ENCODE assay signal across 16 cellular contexts in the genomic region with DNA sequence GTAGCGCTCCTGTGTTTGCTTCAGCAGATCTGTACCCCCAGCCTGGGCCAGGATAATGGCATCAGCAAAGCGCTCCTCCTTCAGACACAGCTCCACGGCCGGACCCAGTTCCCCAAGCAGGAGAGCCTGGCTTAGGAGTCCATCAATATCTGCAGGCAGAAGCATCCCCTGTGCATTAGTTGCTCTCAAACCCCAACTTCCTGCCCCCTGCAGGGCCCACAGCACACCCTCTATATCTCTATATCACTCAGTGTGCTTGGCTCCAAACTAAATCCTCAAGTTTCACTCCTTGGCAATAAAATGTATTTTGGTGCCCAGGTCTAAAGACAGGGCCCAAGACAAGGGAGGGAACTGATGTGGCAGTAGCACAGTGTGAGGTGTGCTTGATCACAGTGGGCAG. TPM values are rescaled to one million over a fixed set of nuclear protein-coding genes. Genes with fewer than 3 reads are reported as not detected.
DNase-seq lines count a peak whose midpoint lies in the region; ATAC-seq and TF ChIP-seq lines count a peak whose summit lies in the region.
"Had no signal": no experiment of that assay in that cellular context is flagged by ENCODE, and none has a peak within 500 bp of the region (broad histone marks: within the 10 kb centered on the region; RNA-seq: fewer than 3 reads in every experiment).

No MANE protein-coding gene starts in this region.

- H3K14ac ChIP-seq in trophoblast cell (ENCODE audit: low read length) = no peak overlapping the region

- H3K79me1 ChIP-seq in trophoblast cell (ENCODE audit: low read length) = no peaks in the 10 kb centered on the region

- H3K4me1 Mint-ChIP-seq in activated CD8-positive, alpha-beta T cell treated with anti-CD3 and anti-CD28 coated beads, Interleukin-2, amount 10 ng/mL, durations not matched to agents 7 days and 5 days (ENCODE audit: low read depth) = peaks cover 73% of the 10 kb centered on the region
- H3K4me1 Mint-ChIP-seq in activated CD8-positive, alpha-beta T cell treated with anti-CD3 and anti-CD28 coated beads for 36 hours (ENCODE audit: low read depth) = peaks cover 17% of the 10 kb centered on the region
- H3K4me1 Mint-ChIP-seq in activated naive CD8-positive, alpha-beta T cell treated with anti-CD3 and anti-CD28 coated beads, Interleukin-2, amount 10 ng/mL, durations not matched to agents 7 days and 5 days = peaks cover 68% of the 10 kb centered on the region
- peaks cover 19% of the 10 kb centered on the region for H3K4me1 Mint-ChIP-seq in activated naive CD8-positive, alpha-beta T cell treated with anti-CD3 and anti-CD28 coated beads, Interleukin-2, amount 50 U/mL, for 24 hours
- H3K4me1 Mint-ChIP-seq in T-helper 2 cell treated with Interferon-gamma antibody and Interleukin-4, amounts not matched to agents 5 μg/mL and 100 μg/mL, for 36 hours (ENCODE audit: low read depth) = peaks cover 67% of the 10 kb centered on the region
- peaks cover 0 to 7% (median under 1%) of the 10 kb centered on the region in 4 donors for H3K4me1 Mint-ChIP-seq in CD4-positive, alpha-beta memory T cell

- H3K9ac ChIP-seq in trophoblast cell (ENCODE audit: low read length) = no peak overlapping the region

- ATAC-seq in activated CD8-positive, alpha-beta T cell treated with anti-CD3 and anti-CD28 coated beads, Interleukin-2, amount 10 ng/mL, durations not matched to agents 7 days and 5 days = peak; percentile 66
- no peak for ATAC-seq in activated CD8-positive, alpha-beta T cell treated with anti-CD3 and anti-CD28 coated beads for 36 hours
- peak; percentile 94 for ATAC-seq in activated naive CD8-positive, alpha-beta T cell treated with anti-CD3 and anti-CD28 coated beads, Interleukin-2, amount 10 ng/mL, durations not matched to agents 7 days and 5 days (ENCODE audit: low read depth)
- ATAC-seq in activated naive CD8-positive, alpha-beta T cell treated with anti-CD3 and anti-CD28 coated beads, Interleukin-2, amount 50 U/mL, for 24 hours = no peak
- ATAC-seq: A549 had no signal

- intact Hi-C loops in activated CD8-positive, alpha-beta T cell treated with anti-CD3 and anti-CD28 coated beads for 36 hours (cut with micrococcal nuclease) = no loop called here
- intact Hi-C loops in CD4-positive, alpha-beta memory T cell (cut with micrococcal nuclease) = no loop called here

- H3K36me3 Mint-ChIP-seq in activated CD8-positive, alpha-beta T cell treated with anti-CD3 and anti-CD28 coated beads, Interleukin-2, amount 10 ng/mL, durations not matched to agents 7 days and 5 days (ENCODE audit: low read depth) = peaks cover 91% of the 10 kb centered on the region
- peaks cover 58% of the 10 kb centered on the region for H3K36me3 Mint-ChIP-seq in activated CD8-positive, alpha-beta T cell treated with anti-CD3 and anti-CD28 coated beads for 36 hours (ENCODE audit: low read depth)
- peaks cover 71% of the 10 kb centered on the region for H3K36me3 Mint-ChIP-seq in activated naive CD8-positive, alpha-beta T cell treated with anti-CD3 and anti-CD28 coated beads, Interleukin-2, amount 10 ng/mL, durations not matched to agents 7 days and 5 days
- H3K36me3 Mint-ChIP-seq in activated naive CD8-positive, alpha-beta T cell treated with anti-CD3 and anti-CD28 coated beads, Interleukin-2, amount 50 U/mL, for 24 hours (ENCODE audit: low read depth) = peaks cover 29% of the 10 kb centered on the region
- peaks cover 92% of the 10 kb centered on the region for H3K36me3 Mint-ChIP-seq in T-helper 2 cell treated with Interferon-gamma antibody and Interleukin-4, amounts not matched to agents 5 μg/mL and 100 μg/mL, for 36 hours (ENCODE audit: low read depth)
- peaks cover 70 to 80% of the 10 kb centered on the region in 2 donors for H3K36me3 Mint-ChIP-seq in CD4-positive, alpha-beta memory T cell

- no peak overlapping the region for H3K4me2 ChIP-seq in trophoblast cell (ENCODE audit: low read length)
- H3K4me2 ChIP-seq: A549 had no signal

- H3K9me3 ChIP-seq in trophoblast cell (ENCODE audit: insufficient read depth, low read depth, low read length) = peaks cover 2% of the 10 kb centered on the region
- no peaks in the 10 kb centered on the region for H3K9me3 ChIP-seq in CD4-positive, alpha-beta memory T cell (ENCODE audit: control insufficient read depth in 1 of 2, low read length in 2 of 2)
- H3K9me3 ChIP-seq: A549, Caco-2, HAP-1 had no signal

- no peak overlapping the region for H2BK12ac ChIP-seq in trophoblast cell (ENCODE audit: low read length)

- H3K27me3 ChIP-seq in trophoblast cell (ENCODE audit: insufficient read depth, low read length) = no peaks in the 10 kb centered on the region
- H3K27me3 ChIP-seq in CD4-positive, alpha-beta memory T cell (ENCODE audit: insufficient read depth, low read length) = no peaks in the 10 kb centered on the region

- no peaks in the 10 kb centered on the region for H3K4me1 ChIP-seq in trophoblast cell (ENCODE audit: control insufficient read depth in 1 of 2, insufficient read depth in 2 of 2, low read length in 2 of 2)
- H3K4me1 ChIP-seq in CD4-positive, alpha-beta memory T cell (ENCODE audit: insufficient read depth, low read length) = no peaks in the 10 kb centered on the region
- H3K4me1 ChIP-seq: A549, HAP-1 had no signal

- no peaks in the 10 kb centered on the region for H3K27me3 Mint-ChIP-seq in activated CD8-positive, alpha-beta T cell treated with anti-CD3 and anti-CD28 coated beads, Interleukin-2, amount 10 ng/mL, durations not matched to agents 7 days and 5 days (ENCODE audit: low read depth)
- H3K27me3 Mint-ChIP-seq in activated CD8-positive, alpha-beta T cell treated with anti-CD3 and anti-CD28 coated beads for 36 hours = no peaks in the 10 kb centered on the region
- H3K27me3 Mint-ChIP-seq in activated naive CD8-positive, alpha-beta T cell treated with anti-CD3 and anti-CD28 coated beads, Interleukin-2, amount 10 ng/mL, durations not matched to agents 7 days and 5 days = no peaks in the 10 kb centered on the region
- no peaks in the 10 kb centered on the region for H3K27me3 Mint-ChIP-seq in activated naive CD8-positive, alpha-beta T cell treated with anti-CD3 and anti-CD28 coated beads, Interleukin-2, amount 50 U/mL, for 24 hours
- no peaks in the 10 kb centered on the region for H3K27me3 Mint-ChIP-seq in T-helper 2 cell treated with Interferon-gamma antibody and Interleukin-4, amounts not matched to agents 5 μg/mL and 100 μg/mL, for 36 hours (ENCODE audit: low read depth)
- no peaks in the 10 kb centered on the region for H3K27me3 Mint-ChIP-seq in CD4-positive, alpha-beta memory T cell
- H3K27me3 Mint-ChIP-seq: CD8-positive, alpha-beta memory T cell had no signal

- H3K23ac ChIP-seq in trophoblast cell (ENCODE audit: low read length) = no peak overlapping the region

- H4K12ac ChIP-seq in trophoblast cell (ENCODE audit: low read depth, low read length) = no peak overlapping the region

- H2AK5ac ChIP-seq in trophoblast cell (ENCODE audit: low read length) = no peak overlapping the region

- no peak overlapping the region for H3K4me3 Mint-ChIP-seq in activated CD8-positive, alpha-beta T cell treated with anti-CD3 and anti-CD28 coated beads, Interleukin-2, amount 10 ng/mL, durations not matched to agents 7 days and 5 days
- H3K4me3 Mint-ChIP-seq in activated CD8-positive, alpha-beta T cell treated with anti-CD3 and anti-CD28 coated beads for 36 hours = no peak overlapping the region
- peak overlapping the region; percentile 78 for H3K4me3 Mint-ChIP-seq in activated naive CD8-positive, alpha-beta T cell treated with anti-CD3 and anti-CD28 coated beads, Interleukin-2, amount 10 ng/mL, durations not matched to agents 7 days and 5 days
- H3K4me3 Mint-ChIP-seq in activated naive CD8-positive, alpha-beta T cell treated with anti-CD3 and anti-CD28 coated beads, Interleukin-2, amount 50 U/mL, for 24 hours = no peak overlapping the region
- peak overlapping the region; percentile 66 for H3K4me3 Mint-ChIP-seq in T-helper 2 cell treated with Interferon-gamma antibody and Interleukin-4, amounts not matched to agents 5 μg/mL and 100 μg/mL, for 36 hours
- H3K4me3 Mint-ChIP-seq in CD4-positive, alpha-beta memory T cell = no peak overlapping the region
- H3K4me3 Mint-ChIP-seq: CD14-positive monocyte; CD8-positive, alpha-beta memory T cell had no signal

- H2BK120ac ChIP-seq in trophoblast cell (ENCODE audit: insufficient read depth, low read length, poor library complexity) = no peak overlapping the region

- H3K27ac ChIP-seq in trophoblast cell (ENCODE audit: low read depth, low read length) = no peak overlapping the region
- H3K27ac ChIP-seq in CD4-positive, alpha-beta memory T cell (ENCODE audit: low read depth, low read length) = no peak overlapping the region
- H3K27ac ChIP-seq: A549 had no signal

- DNase-seq in activated CD8-positive, alpha-beta T cell treated with anti-CD3 and anti-CD28 coated beads, Interleukin-2, amount 10 ng/mL, durations not matched to agents 7 days and 5 days = peak; percentile 43
- no peak for DNase-seq in activated CD8-positive, alpha-beta T cell treated with anti-CD3 and anti-CD28 coated beads for 36 hours
- no peak for DNase-seq in activated naive CD8-positive, alpha-beta T cell treated with anti-CD3 and anti-CD28 coated beads, Interleukin-2, amount 10 ng/mL, durations not matched to agents 7 days and 5 days
- no peak for DNase-seq in activated naive CD8-positive, alpha-beta T cell treated with anti-CD3 and anti-CD28 coated beads, Interleukin-2, amount 50 U/mL, for 24 hours
- no peak for DNase-seq in T-helper 2 cell treated with Interferon-gamma antibody and Interleukin-4, amounts not matched to agents 5 μg/mL and 100 μg/mL, for 36 hours (ENCODE audit: low spot score)
- no peak for DNase-seq in trophoblast cell
- DNase-seq in CD4-positive, alpha-beta memory T cell = no peak
- no peak for DNase-seq in NCI-H526 (lab: John Stamatoyannopoulos, UW)
- DNase-seq: Caco-2; CD8-positive, alpha-beta memory T cell; DMS53 had no signal

- no peak overlapping the region for H3K4ac ChIP-seq in trophoblast cell (ENCODE audit: low read depth, low read length)

- CTCF ChIA-PET in activated CD8-positive, alpha-beta T cell treated with anti-CD3 and anti-CD28 coated beads, Interleukin-2, amount 10 ng/mL, durations not matched to agents 7 days and 5 days (lab: Charles Lee) = interaction anchor here (1.1 to 13.2 kb wide), 7 partner anchors 10 to 157 kb away, joined by 3 to 192 read pairs (median 33); no protein-coding TSS in a partner anchor
- CTCF ChIA-PET in activated CD8-positive, alpha-beta T cell treated with anti-CD3 and anti-CD28 coated beads for 36 hours (lab: Charles Lee) = interaction anchor here (1.7 to 13.5 kb wide), 6 partner anchors 10 to 64 kb away, joined by 3 to 132 read pairs (median 10); no protein-coding TSS in a partner anchor
- CTCF ChIA-PET in CD4-positive, alpha-beta memory T cell (lab: Charles Lee; ENCODE audit: partially characterized antibody) = interaction anchor here (5.5 to 14.3 kb wide), 2 partner anchors 11 to 15 kb away, joined by 36 to 84 read pairs; no protein-coding TSS in a partner anchor

- no peak overlapping the region for H3K18ac ChIP-seq in trophoblast cell (ENCODE audit: low read length)

- H3K4me3 ChIP-seq in trophoblast cell (ENCODE audit: low read depth, low read length) = peak overlapping the region; percentile 33
- H3K4me3 ChIP-seq in CD4-positive, alpha-beta memory T cell (ENCODE audit: low read length in 2 of 2) = no peak overlapping the region
- H3K4me3 ChIP-seq: A549, HAP-1 had no signal

- POLR2A ChIA-PET in activated CD8-positive, alpha-beta T cell treated with anti-CD3 and anti-CD28 coated beads, Interleukin-2, amount 10 ng/mL, durations not matched to agents 7 days and 5 days (lab: Charles Lee) = interaction anchor here (0.9 to 3.4 kb wide), 4 partner anchors 8 to 16 kb away, joined by 3 to 15 read pairs (median 3); no protein-coding TSS in a partner anchor
- POLR2A ChIA-PET in activated CD8-positive, alpha-beta T cell treated with anti-CD3 and anti-CD28 coated beads for 36 hours (lab: Charles Lee) = interaction anchor here (8.6 kb wide), 1 partner anchor 16 kb away, joined by 56 read pairs; no protein-coding TSS in a partner anchor
- POLR2A ChIA-PET in activated naive CD8-positive, alpha-beta T cell treated with anti-CD3 and anti-CD28 coated beads, Interleukin-2, amount 10 ng/mL, durations not matched to agents 7 days and 5 days (lab: Charles Lee) = interaction anchor here (0.7 to 6.5 kb wide), 6 partner anchors 11 to 17 kb away, joined by 3 to 74 read pairs (median 4); no protein-coding TSS in a partner anchor
- POLR2A ChIA-PET in CD4-positive, alpha-beta memory T cell (lab: Charles Lee; ENCODE audit: partially characterized antibody) = no interaction called here

- TF ChIP-seq CTCF in activated CD8-positive, alpha-beta T cell treated with anti-CD3 and anti-CD28 coated beads for 36 hours (IDR thresholded peaks at IDR 0.05) = no peak

- no peak overlapping the region for H4K91ac ChIP-seq in trophoblast cell (ENCODE audit: low read depth, low read length)

- H3K36me3 ChIP-seq in trophoblast cell (ENCODE audit: control insufficient read depth in 1 of 2, insufficient read depth in 2 of 2, low read length in 2 of 2) = peaks cover 6 to 9% of the 10 kb centered on the region in 2 experiments
- H3K36me3 ChIP-seq in CD4-positive, alpha-beta memory T cell (ENCODE audit: insufficient read depth, low read length) = peaks cover 64% of the 10 kb centered on the region

- WGBS in trophoblast cell (ENCODE audit: extremely low coverage, insufficient coverage, insufficient read length) = no CpG with 5 or more reads among the region's 4 CpGs

- peak overlapping the region; percentile 84 for H3K27ac Mint-ChIP-seq in activated CD8-positive, alpha-beta T cell treated with anti-CD3 and anti-CD28 coated beads, Interleukin-2, amount 10 ng/mL, durations not matched to agents 7 days and 5 days
- H3K27ac Mint-ChIP-seq in activated CD8-positive, alpha-beta T cell treated with anti-CD3 and anti-CD28 coated beads for 36 hours = no peak overlapping the region
- peak overlapping the region; percentile 72 for H3K27ac Mint-ChIP-seq in activated naive CD8-positive, alpha-beta T cell treated with anti-CD3 and anti-CD28 coated beads, Interleukin-2, amount 10 ng/mL, durations not matched to agents 7 days and 5 days
- no peak overlapping the region for H3K27ac Mint-ChIP-seq in activated naive CD8-positive, alpha-beta T cell treated with anti-CD3 and anti-CD28 coated beads, Interleukin-2, amount 50 U/mL, for 24 hours
- peak overlapping the region; percentile 67 for H3K27ac Mint-ChIP-seq in T-helper 2 cell treated with Interferon-gamma antibody and Interleukin-4, amounts not matched to agents 5 μg/mL and 100 μg/mL, for 36 hours
- peak overlapping the region in 1 of 7 donors; percentile 72 for H3K27ac Mint-ChIP-seq in CD4-positive, alpha-beta memory T cell
- H3K27ac Mint-ChIP-seq: CD14-positive monocyte had no signal

- no peak overlapping the region for H4K8ac ChIP-seq in trophoblast cell (ENCODE audit: low read depth, low read length)

- H2AFZ ChIP-seq in trophoblast cell (ENCODE audit: insufficient read depth, low read length, poor library complexity) = no peak overlapping the region

- H3K9me3 Mint-ChIP-seq in activated CD8-positive, alpha-beta T cell treated with anti-CD3 and anti-CD28 coated beads, Interleukin-2, amount 10 ng/mL, durations not matched to agents 7 days and 5 days (ENCODE audit: insufficient read depth) = no peaks in the 10 kb centered on the region
- no peaks in the 10 kb centered on the region for H3K9me3 Mint-ChIP-seq in activated CD8-positive, alpha-beta T cell treated with anti-CD3 and anti-CD28 coated beads for 36 hours
- H3K9me3 Mint-ChIP-seq in activated naive CD8-positive, alpha-beta T cell treated with anti-CD3 and anti-CD28 coated beads, Interleukin-2, amount 10 ng/mL, durations not matched to agents 7 days and 5 days = no peaks in the 10 kb centered on the region
- no peaks in the 10 kb centered on the region for H3K9me3 Mint-ChIP-seq in activated naive CD8-positive, alpha-beta T cell treated with anti-CD3 and anti-CD28 coated beads, Interleukin-2, amount 50 U/mL, for 24 hours
- H3K9me3 Mint-ChIP-seq in T-helper 2 cell treated with Interferon-gamma antibody and Interleukin-4, amounts not matched to agents 5 μg/mL and 100 μg/mL, for 36 hours = no peaks in the 10 kb centered on the region
- no peaks in the 10 kb centered on the region for H3K9me3 Mint-ChIP-seq in CD4-positive, alpha-beta memory T cell
- H3K9me3 Mint-ChIP-seq: CD8-positive, alpha-beta memory T cell had no signal

- no peak overlapping the region for H2BK5ac ChIP-seq in trophoblast cell (ENCODE audit: low read depth, low read length, poor library complexity)

- H3K79me2 ChIP-seq in trophoblast cell (ENCODE audit: control insufficient read depth, insufficient read depth, low read length, poor library complexity) = no peaks in the 10 kb centered on the region

RNA-seq across cellular contexts. Expression of a gene that starts 21.6 kb away (rescaled TPM):
- total RNA-seq in activated CD8-positive, alpha-beta T cell treated with anti-CD3 and anti-CD28 coated beads, Interleukin-2, amount 10 ng/mL, durations not matched to agents 7 days and 5 days = 100 to 1,000 TPM; 164 to 172 TPM
- total RNA-seq in activated CD8-positive, alpha-beta T cell treated with anti-CD3 and anti-CD28 coated beads for 36 hours = 10 to 100 TPM; 34.2 to 40.6 TPM
- total RNA-seq in activated naive CD8-positive, alpha-beta T cell treated with anti-CD3 and anti-CD28 coated beads, Interleukin-2, amount 10 ng/mL, durations not matched to agents 7 days and 5 days = 100 to 1,000 TPM; 156 to 168 TPM
- polyA plus RNA-seq in trophoblast cell (2013) = 2.4 and 2.8 TPM in 2 replicates
- total RNA-seq in CD4-positive, alpha-beta memory T cell = 10 to 100 TPM; 64.0 to 70.9 TPM
- polyA plus RNA-seq in CD4-positive, alpha-beta memory T cell = 1 to 10 TPM in 1 of 2 donors, under 1 TPM in 1; 0.76 to 2.4 TPM

RNA-seq across cellular contexts. Expression of a gene that starts 31.6 kb away (rescaled TPM):
- total RNA-seq in activated CD8-positive, alpha-beta T cell treated with anti-CD3 and anti-CD28 coated beads, Interleukin-2, amount 10 ng/mL, durations not matched to agents 7 days and 5 days = 100 to 1,000 TPM; 290 to 293 TPM
- total RNA-seq in activated CD8-positive, alpha-beta T cell treated with anti-CD3 and anti-CD28 coated beads for 36 hours = 100 to 1,000 TPM; 365 to 384 TPM
- total RNA-seq in activated naive CD8-positive, alpha-beta T cell treated with anti-CD3 and anti-CD28 coated beads, Interleukin-2, amount 10 ng/mL, durations not matched to agents 7 days and 5 days = 100 to 1,000 TPM; 245 to 269 TPM
- polyA plus RNA-seq in trophoblast cell (2013) = 229 and 233 TPM in 2 replicates
- 100 to 1,000 TPM; 141 to 162 TPM for total RNA-seq in CD4-positive, alpha-beta memory T cell
- polyA plus RNA-seq in CD4-positive, alpha-beta memory T cell = 100 to 1,000 TPM; 473 to 613 TPM

RNA-seq across cellular contexts. Expression of a gene that starts 35.2 kb away (rescaled TPM):
- under 1 TPM; 0.18 to 0.37 TPM for total RNA-seq in activated CD8-positive, alpha-beta T cell treated with anti-CD3 and anti-CD28 coated beads, Interleukin-2, amount 10 ng/mL, durations not matched to agents 7 days and 5 days
- under 1 TPM; 0.38 to 0.47 TPM for total RNA-seq in activated CD8-positive, alpha-beta T cell treated with anti-CD3 and anti-CD28 coated beads for 36 hours
- total RNA-seq in activated naive CD8-positive, alpha-beta T cell treated with anti-CD3 and anti-CD28 coated beads, Interleukin-2, amount 10 ng/mL, durations not matched to agents 7 days and 5 days = under 1 TPM; 0.54 to 0.91 TPM
- polyA plus RNA-seq in trophoblast cell (2013) = 0.01 TPM in 2 replicates
- not detected for total RNA-seq in CD4-positive, alpha-beta memory T cell
- polyA plus RNA-seq in CD4-positive, alpha-beta memory T cell = not detected
- total RNA-seq: CD8-positive, alpha-beta memory T cell; Daoy had no signal
- polyA plus RNA-seq: AG04450; CD14-positive monocyte; CD8-positive, alpha-beta memory T cell had no signal

RNA-seq across cellular contexts. Expression of a gene that starts 37.7 kb away (rescaled TPM):
- total RNA-seq in activated CD8-positive, alpha-beta T cell treated with anti-CD3 and anti-CD28 coated beads, Interleukin-2, amount 10 ng/mL, durations not matched to agents 7 days and 5 days = 10 to 100 TPM; 46.5 to 48.1 TPM
- total RNA-seq in activated CD8-positive, alpha-beta T cell treated with anti-CD3 and anti-CD28 coated beads for 36 hours = 10 to 100 TPM; 35.3 to 36.5 TPM
- total RNA-seq in activated naive CD8-positive, alpha-beta T cell treated with anti-CD3 and anti-CD28 coated beads, Interleukin-2, amount 10 ng/mL, durations not matched to agents 7 days and 5 days = 10 to 100 TPM; 52.3 to 56.4 TPM
- 18.4 and 19.2 TPM in 2 replicates for polyA plus RNA-seq in trophoblast cell (2013)
- 10 to 100 TPM; 69.6 to 69.8 TPM for total RNA-seq in CD4-positive, alpha-beta memory T cell
- 10 to 100 TPM; 26.8 to 36.8 TPM for polyA plus RNA-seq in CD4-positive, alpha-beta memory T cell

Comparison
In these comparisons a context has a peak if more than half of its experiments do, and no peak if none do; other contexts are left out.
1. ATAC-seq: peak in activated CD8-positive, alpha-beta T cell treated with anti-CD3 and anti-CD28 coated beads, Interleukin-2, amount 10 ng/mL, durations not matched to agents 7 days and 5 days (single experiment) and activated naive CD8-positive, alpha-beta T cell treated with anti-CD3 and anti-CD28 coated beads, Interleukin-2, amount 10 ng/mL, durations not matched to agents 7 days and 5 days (single experiment); none in activated CD8-positive, alpha-beta T cell treated with anti-CD3 and anti-CD28 coated beads for 36 hours (single experiment) and activated naive CD8-positive, alpha-beta T cell treated with anti-CD3 and anti-CD28 coated beads, Interleukin-2, amount 50 U/mL, for 24 hours (single experiment).
2. H3K27ac Mint-ChIP-seq: peak in activated CD8-positive, alpha-beta T cell treated with anti-CD3 and anti-CD28 coated beads, Interleukin-2, amount 10 ng/mL, durations not matched to agents 7 days and 5 days (single experiment), activated naive CD8-positive, alpha-beta T cell treated with anti-CD3 and anti-CD28 coated beads, Interleukin-2, amount 10 ng/mL, durations not matched to agents 7 days and 5 days (single experiment) and T-helper 2 cell treated with Interferon-gamma antibody and Interleukin-4, amounts not matched to agents 5 μg/mL and 100 μg/mL, for 36 hours (single experiment); none in activated CD8-positive, alpha-beta T cell treated with anti-CD3 and anti-CD28 coated beads for 36 hours (single experiment) and activated naive CD8-positive, alpha-beta T cell treated with anti-CD3 and anti-CD28 coated beads, Interleukin-2, amount 50 U/mL, for 24 hours (single experiment).
3. H3K4me3 Mint-ChIP-seq: peak in activated naive CD8-positive, alpha-beta T cell treated with anti-CD3 and anti-CD28 coated beads, Interleukin-2, amount 10 ng/mL, durations not matched to agents 7 days and 5 days (single experiment) and T-helper 2 cell treated with Interferon-gamma antibody and Interleukin-4, amounts not matched to agents 5 μg/mL and 100 μg/mL, for 36 hours (single experiment); none in activated CD8-positive, alpha-beta T cell treated with anti-CD3 and anti-CD28 coated beads, Interleukin-2, amount 10 ng/mL, durations not matched to agents 7 days and 5 days (single experiment), activated CD8-positive, alpha-beta T cell treated with anti-CD3 and anti-CD28 coated beads for 36 hours (single experiment), activated naive CD8-positive, alpha-beta T cell treated with anti-CD3 and anti-CD28 coated beads, Interleukin-2, amount 50 U/mL, for 24 hours (single experiment) and CD4-positive, alpha-beta memory T cell (0 of 8).